ENCODE assay signal across 8 cellular contexts in the genomic region with DNA sequence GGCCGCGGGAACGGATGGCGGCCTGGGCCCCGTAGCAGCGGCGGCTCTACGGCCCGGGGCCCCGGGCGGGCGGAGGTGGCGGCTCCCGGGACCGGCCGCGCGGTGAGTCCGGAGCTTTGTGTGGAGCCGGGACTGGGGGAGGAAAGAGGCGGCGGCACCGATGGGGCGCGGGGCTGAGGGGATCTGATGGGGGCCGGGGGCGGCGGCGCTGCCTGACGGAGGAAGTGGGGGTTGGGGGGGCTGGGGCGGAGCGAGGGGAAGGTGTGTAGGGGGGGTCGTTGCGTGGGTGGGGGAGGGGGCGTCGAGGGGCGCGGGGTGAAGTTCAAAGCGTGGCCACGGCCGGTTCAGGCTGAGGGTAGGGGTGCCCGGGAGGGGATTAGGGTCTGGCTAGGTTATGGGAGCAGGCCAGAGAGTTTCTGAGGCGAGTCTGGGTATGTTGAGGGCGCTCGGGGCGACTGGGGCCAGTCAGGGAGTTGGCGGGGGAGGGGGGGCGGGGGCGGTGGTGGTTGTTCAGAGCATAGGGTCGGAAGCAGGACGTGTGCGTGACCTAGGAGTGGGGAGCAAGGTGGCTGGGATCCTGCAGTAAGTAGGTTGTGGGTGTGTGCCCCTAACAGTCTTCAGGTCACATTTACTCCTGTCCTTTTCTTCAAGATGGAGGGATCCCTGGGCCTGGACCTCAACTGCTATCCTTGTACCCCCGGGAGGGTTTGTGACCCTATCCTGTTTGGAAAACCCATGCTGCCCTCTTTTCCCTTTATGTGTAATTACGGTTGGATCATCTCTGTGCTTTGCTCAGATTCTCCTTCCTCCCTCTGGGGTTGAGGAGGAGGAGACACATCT. TPM values are rescaled to one million over a fixed set of nuclear protein-coding genes. Genes with fewer than 3 reads are reported as not detected.
A peak's percentile ranks its signal among the peaks of the same experiment; 100 is the strongest.
DNase-seq lines count a peak whose midpoint lies in the region; ATAC-seq and TF ChIP-seq lines count a peak whose summit lies in the region.

No MANE protein-coding gene starts in this region.

- POLR2A ChIA-PET in activated CD4-positive, alpha-beta T cell treated with anti-CD3 and anti-CD28 coated beads for 36 hours (lab: Charles Lee): interaction anchor here (0.5 to 2.0 kb wide), 7 partner anchors 16 to 415 kb away, joined by 3 to 8 read pairs (median 4); a partner anchor contains a TSS

- intact Hi-C loops in activated CD4-positive, alpha-beta T cell treated with anti-CD3 and anti-CD28 coated beads for 36 hours (cut with DNase I, micrococcal nuclease): loop anchor here (1.0 to 5.0 kb wide), 10 partner anchors 17 to 954 kb away; a partner anchor contains a TSS
- intact Hi-C loops in colonic mucosa (cut with DNase I): no loop called here

- DNase-seq in Ammon's horn (ENCODE audit: low spot score): peak; percentile 84
- DNase-seq in NCI-H2029 treated with DMSO at 0.1 percent for 48 hours (lab: John Stamatoyannopoulos, UW): peak; percentile 28
- DNase-seq in activated CD4-positive, alpha-beta T cell treated with anti-CD3 and anti-CD28 coated beads for 36 hours: peak; percentile 55
- DNase-seq in colonic mucosa: peak; percentile 61
- DNase-seq in left kidney (ENCODE audit: low read depth, low spot score): peak; percentile 88
- peak; percentile 23 to 24 for DNase-seq in stimulated activated CD4-positive, alpha-beta T cell treated with anti-CD3 and anti-CD28 coated beads, Interleukin-2, amount 100 ng/mL, for 48 hours

- H3K4me1 ChIP-seq in colonic mucosa: peaks cover 3% of the 10 kb centered on the region

- no peaks in the 10 kb centered on the region for H3K27me3 Mint-ChIP-seq in activated CD4-positive, alpha-beta T cell treated with anti-CD3 and anti-CD28 coated beads for 36 hours

- TF ChIP-seq CTCF in colonic mucosa (IDR thresholded peaks at IDR 0.05): no peak

- peak overlapping the region; percentile 58 to 76 for H3K9ac ChIP-seq in colonic mucosa (ENCODE audit: low read depth in 2 of 2, low read length in 2 of 2)

- H3K4me3 ChIP-seq in colonic mucosa: peak overlapping the region; percentile 47

- ATAC-seq in GM19395 (IDR thresholded peaks at IDR 0.05; ENCODE audit: unreplicated experiment): peak; percentile 17
- peak; percentile 43 for ATAC-seq in activated CD4-positive, alpha-beta T cell treated with anti-CD3 and anti-CD28 coated beads for 36 hours
- no peak for ATAC-seq in GM18858 (IDR thresholded peaks at IDR 0.05; ENCODE audit: unreplicated experiment)

- H3K9me3 ChIP-seq in colonic mucosa: no peaks in the 10 kb centered on the region

- CTCF ChIA-PET in activated CD4-positive, alpha-beta T cell treated with anti-CD3 and anti-CD28 coated beads for 36 hours (lab: Charles Lee): interaction anchor here (1.1 to 1.8 kb wide), 2 partner anchors 8 to 17 kb away, joined by 9 to 10 read pairs; no protein-coding TSS in a partner anchor

- peak overlapping the region; percentile 83 for H3K4me3 Mint-ChIP-seq in activated CD4-positive, alpha-beta T cell treated with anti-CD3 and anti-CD28 coated beads for 36 hours

- no peaks in the 10 kb centered on the region for H3K36me3 ChIP-seq in colonic mucosa

- H3K27ac ChIP-seq in colonic mucosa: peak overlapping the region; percentile 63

- no peaks in the 10 kb centered on the region for H3K27me3 ChIP-seq in colonic mucosa

- peaks cover 14% of the 10 kb centered on the region for H3K36me3 Mint-ChIP-seq in activated CD4-positive, alpha-beta T cell treated with anti-CD3 and anti-CD28 coated beads for 36 hours (ENCODE audit: low read depth)

- no peaks in the 10 kb centered on the region for H3K9me3 Mint-ChIP-seq in activated CD4-positive, alpha-beta T cell treated with anti-CD3 and anti-CD28 coated beads for 36 hours (ENCODE audit: low read depth)

- peak overlapping the region; percentile 89 for H3K27ac Mint-ChIP-seq in activated CD4-positive, alpha-beta T cell treated with anti-CD3 and anti-CD28 coated beads for 36 hours

- H3K4me1 Mint-ChIP-seq in activated CD4-positive, alpha-beta T cell treated with anti-CD3 and anti-CD28 coated beads for 36 hours: peaks cover 79% of the 10 kb centered on the region

RNA-seq across cellular contexts. Expression of a gene that starts 0.6 kb away (rescaled TPM):
- 10 to 100 TPM; 39.8 to 44.5 TPM for total RNA-seq in activated CD4-positive, alpha-beta T cell treated with anti-CD3 and anti-CD28 coated beads for 36 hours
- total RNA-seq in colonic mucosa: 10 to 100 TPM; 24.5 to 24.8 TPM

Comparison
In these comparisons a context has a peak if more than half of its experiments do, and no peak if none do; other contexts are left out.
1. DNase-seq: peak in every context shown above with its lines; median percentile 88 in left kidney; 84 in Ammon's horn; 61 in colonic mucosa; 55 in activated CD4-positive, alpha-beta T cell treated with anti-CD3 and anti-CD28 coated beads for 36 hours; 28 in NCI-H2029 treated with DMSO at 0.1 percent for 48 hours; 24 in stimulated activated CD4-positive, alpha-beta T cell treated with anti-CD3 and anti-CD28 coated beads, Interleukin-2, amount 100 ng/mL, for 48 hours.